9 cellular contexts compared by ENCODE assay signal in the genomic region with DNA sequence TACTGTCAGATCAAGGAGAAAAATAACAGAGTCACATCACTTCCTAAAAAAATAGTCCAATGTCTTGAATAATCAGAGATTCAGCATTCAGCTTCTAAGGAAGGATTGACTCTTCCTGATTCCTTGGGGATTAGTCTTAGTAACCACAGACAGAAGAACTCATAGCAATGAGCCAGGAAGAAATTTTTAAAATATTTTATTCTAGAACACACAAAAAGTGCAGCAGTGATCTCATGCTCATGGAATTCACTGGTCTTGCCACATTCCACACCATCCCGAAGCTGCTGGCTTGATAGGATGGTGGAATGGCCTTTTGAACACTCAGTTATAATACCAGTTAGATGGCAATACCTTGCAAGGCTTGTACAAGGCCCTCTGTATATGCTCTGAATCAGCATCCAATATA. TPM values are rescaled to one million over a fixed set of nuclear protein-coding genes. Genes with fewer than 3 reads are reported as not detected.
DNase-seq lines count a peak whose midpoint lies in the region; ATAC-seq, FAIRE-seq and TF ChIP-seq lines count a peak whose summit lies in the region.
"Had no signal": no experiment of that assay in that cellular context is flagged by ENCODE, and none has a peak within 500 bp of the region (broad histone marks: within the 10 kb centered on the region; RNA-seq: fewer than 3 reads in every experiment).

No MANE protein-coding gene starts in this region.

- POLR2A ChIA-PET in H1 (lab: Charles Lee; ENCODE audit: partially characterized antibody), result no interaction called here

- no peak overlapping the region for H2AFZ ChIP-seq in H1 (ENCODE audit: low read length)

- no peak for TF ChIP-seq EP300 in H1 (IDR thresholded peaks at IDR 0.05; ENCODE audit: borderline replicate concordance in 1 of 2, low read depth in 2 of 2, low read length in 2 of 2)

- no peaks in the 10 kb centered on the region for H3K9me3 ChIP-seq in H1 (ENCODE audit: insufficient read depth in 2 of 2, low read depth in 1 of 2, low read length in 1 of 2)
- peaks cover 7% of the 10 kb centered on the region for H3K9me3 ChIP-seq in mucosa of descending colon

- no peak overlapping the region for H2BK20ac ChIP-seq in H1 (ENCODE audit: low read length)

- no peak overlapping the region for H4K91ac ChIP-seq in H1 (replicated peaks; ENCODE audit: insufficient read length, low read length)

- H3K9ac ChIP-seq in H1 (replicated peaks in 1 of 4; ENCODE audit: extremely low read depth in 1 of 4, low read depth in 3 of 4, low read length in 3 of 4), result no peak overlapping the region

- no peaks in the 10 kb centered on the region for H3K79me1 ChIP-seq in H1 (ENCODE audit: low read depth, low read length)

- TF ChIP-seq CTCF in H1 (IDR thresholded peaks at IDR 0.05; ENCODE audit: control extremely low read depth in 1 of 3, insufficient read depth in 1 of 3, low read depth in 1 of 3, low read length in 3 of 3) (no peak), mucosa of descending colon (IDR thresholded peaks at IDR 0.05) (no peak)

- H3K4ac ChIP-seq in H1 (replicated peaks; ENCODE audit: insufficient read length, low read depth, low read length), result no peak overlapping the region

- no peak overlapping the region for H4K5ac ChIP-seq in H1 (ENCODE audit: insufficient read length, low read depth, low read length)

- H3K27ac ChIP-seq in H1 (ENCODE audit: low read depth, low read length), result no peak overlapping the region
- H3K27ac ChIP-seq: cardiac muscle cell had no signal

- H3K27me3 ChIP-seq in H1 (replicated peaks in 1 of 4; ENCODE audit: control insufficient read depth in 3 of 4, extremely low read depth in 1 of 4, insufficient read depth in 3 of 4, low read length in 3 of 4), result no peaks in the 10 kb centered on the region
- H3K27me3 ChIP-seq: cardiac muscle cell had no signal

- H3K4me2 ChIP-seq in H1 (ENCODE audit: insufficient read depth in 1 of 2, low read depth in 2 of 2, low read length in 2 of 2), result no peak overlapping the region

- no peak overlapping the region for H3K18ac ChIP-seq in H1 (ENCODE audit: extremely low read depth, low read length)

- FAIRE-seq in H1 (lab: Jason Lieb, UNC), result no peak
- FAIRE-seq in GM12892 (lab: Jason Lieb, UNC), result no peak

- no peak overlapping the region; the same call in 1 of the 2 replicates for H2BK12ac ChIP-seq in H1 (ENCODE audit: low read depth, low read length)

- H3K4me1 ChIP-seq in H1 (replicated peaks in 1 of 4; ENCODE audit: control insufficient read depth in 3 of 4, insufficient read depth in 4 of 4, low read length in 3 of 4), result peaks cover 0 to 6% (median 0%) of the 10 kb centered on the region in 4 experiments; a peak in 2 of 7 replicates
- H3K4me1 ChIP-seq in mucosa of descending colon (ENCODE audit: low read depth), result no peaks in the 10 kb centered on the region

- CTCF ChIA-PET in H1 (lab: Charles Lee; ENCODE audit: partially characterized antibody), result no interaction called here

- H3K79me2 ChIP-seq in H1 (ENCODE audit: control insufficient read depth in 1 of 2, insufficient read depth in 2 of 2, low read length in 2 of 2), result no peaks in the 10 kb centered on the region

- H3K36me3 ChIP-seq in H1 (ENCODE audit: control insufficient read depth in 2 of 4, insufficient read depth in 4 of 4, low read length in 3 of 4), result no peaks in the 10 kb centered on the region
- H3K36me3 ChIP-seq in mucosa of descending colon (ENCODE audit: low read depth), result no peaks in the 10 kb centered on the region
- H3K36me3 ChIP-seq: cardiac muscle cell had no signal

- no peak overlapping the region for H2BK120ac ChIP-seq in H1 (replicated peaks; ENCODE audit: low read depth, low read length)

- H3K14ac ChIP-seq in H1 (ENCODE audit: insufficient read length), result no peak overlapping the region

- H3K23ac ChIP-seq in H1 (ENCODE audit: insufficient read length), result no peak overlapping the region

- WGBS in H1 (ENCODE audit: extremely low coverage in 1 of 2, insufficient coverage in 1 of 2, insufficient read length in 1 of 2, insufficient replicate concordance in 2 of 2, low coverage in 1 of 2, low lambda C conversion rate in 2 of 2, missing lambda C conversion rate in 1 of 2), 2 experiments, result 70% methylated on average over 1 of the region's 1 CpG; no CpG with 5 or more reads in 1 of the 2 experiments

- no peak for TF ChIP-seq RAD21 in H1 (IDR thresholded peaks at IDR 0.05 in 1 of 2, conservative IDR thresholded peaks at IDR 0.05 in 1 of 2; ENCODE audit: low read depth in 2 of 2, low read length in 2 of 2)

- TF ChIP-seq POLR2A in H1 (IDR thresholded peaks at IDR 0.05; ENCODE audit: control extremely low read depth in 1 of 2, low read depth in 2 of 2, low read length in 2 of 2), result no peak
- TF ChIP-seq POLR2A in GM12892 (IDR thresholded peaks at IDR 0.05; ENCODE audit: low read depth, low read length), result no peak

- no peak overlapping the region for H3K56ac ChIP-seq in H1 (replicated peaks; ENCODE audit: insufficient read length, low read depth, low read length)

- no peak overlapping the region for H2BK5ac ChIP-seq in H1 (ENCODE audit: low read depth, low read length)

- H3K4me3 ChIP-seq in H1 (ENCODE audit: extremely low read depth in 1 of 4, insufficient read depth in 2 of 4, low read depth in 3 of 4, low read length in 4 of 4) (no peak overlapping the region), mucosa of descending colon (no peak overlapping the region)
- H3K4me3 ChIP-seq: cardiac muscle cell had no signal

- DNase-seq in AG08396 (ENCODE audit: low spot score), result peak; percentile 66
- peak; percentile 60 for DNase-seq in LoVo (ENCODE audit: low spot score)
- DNase-seq in H1 (ENCODE audit: low read depth in 1 of 2, low spot score in 2 of 2), result peak in 1 of 2 experiments; percentile 21
- DNase-seq in mucosa of descending colon, result no peak
- DNase-seq in left lobe of liver (ENCODE audit: low spot score), result no peak
- no peak for DNase-seq in activated CD8-positive, alpha-beta memory T cell treated with anti-CD3 and anti-CD28 coated beads for 24 hours
- no peak for DNase-seq in GM12892 (ENCODE audit: insufficient read length)
- no peak for DNase-seq in hippocampal formation (lab: John Stamatoyannopoulos, UW)

- ATAC-seq in mucosa of descending colon (peak; percentile 21), left lobe of liver (no peak)

- no peaks in the 10 kb centered on the region for H3K23me2 ChIP-seq in H1 (ENCODE audit: low read depth, low read length)

- no peak overlapping the region for H2BK15ac ChIP-seq in H1 (ENCODE audit: low read length)

- intact Hi-C loops in mucosa of descending colon (cut with DNase I, micrococcal nuclease), result no loop called here

- no peak overlapping the region for H4K8ac ChIP-seq in H1 (ENCODE audit: extremely low read depth, insufficient read depth, low read length)

- no peak overlapping the region for H2AK5ac ChIP-seq in H1 (ENCODE audit: low read depth, low read length)

- H4K20me1 ChIP-seq in H1 (replicated peaks in 1 of 2; ENCODE audit: control insufficient read depth in 1 of 2, insufficient read depth in 2 of 2, low read length in 2 of 2), result no peaks in the 10 kb centered on the region

TF ChIP-seq in H1, 55 proteins besides CTCF, POLR2A, EP300 and RAD21:
- TF ChIP-seq JUND (IDR thresholded peaks at IDR 0.05; ENCODE audit: low read length) (peak; percentile 87), CREB1 (IDR thresholded peaks at IDR 0.05) (no peak), KDM5A (IDR thresholded peaks at IDR 0.05; ENCODE audit: low read length) (no peak), TEAD4 (IDR thresholded peaks at IDR 0.05; ENCODE audit: low read depth, low read length) (peak; percentile 72; the same call in 1 of the 2 replicates), JUN (IDR thresholded peaks at IDR 0.05; ENCODE audit: low read depth, low read length) (peak; percentile 72), RFX5 (IDR thresholded peaks at IDR 0.05; ENCODE audit: borderline replicate concordance, low read depth, low read length) (no peak), GABPA (IDR thresholded peaks at IDR 0.05; ENCODE audit: borderline replicate concordance, insufficient read depth, low read length) (no peak), SRF (IDR thresholded peaks at IDR 0.05; ENCODE audit: low read depth, low read length) (no peak)

RNA-seq across cellular contexts. Expression of a gene that starts 43.0 kb away (rescaled TPM):
- total RNA-seq in H1 (2021; fragmentation: NEBNext Ultra II Directional; extraction: Animal tissue kit (Norgen Biotek cat#: 25700)), result 0.32 TPM in 1 of 2 replicates, not detected in the other
- 0.08 TPM in 1 of 2 replicates, not detected in the other for polyA plus RNA-seq in H1 (2011; rRNA removed)
- polyA plus RNA-seq in H1 (2011; cell fraction: cytosol; rRNA removed), result 0.06 TPM
- 0.03 TPM for polyA plus RNA-seq in H1 (2011; cell fraction: nucleus; rRNA removed)
- 0.15 to 0.28 TPM in 2 of 4 replicates, not detected in the others for polyA plus RNA-seq in H1 (2012, experiment 1 of 2)
- polyA plus RNA-seq in H1 (2012, experiment 2 of 2), result 0.07 TPM
- polyA plus RNA-seq in H1 (2013, experiment 1 of 2), result 0.16 TPM
- 0.13 TPM for polyA plus RNA-seq in H1 (2013, experiment 2 of 2)
- not detected in 2 replicates for polyA minus RNA-seq in H1 (2011; rRNA and poly(A)+ RNA removed)
- polyA minus RNA-seq in H1 (2011; cell fraction: cytosol; rRNA and poly(A)+ RNA removed), result not detected
- not detected for polyA minus RNA-seq in H1 (2011; cell fraction: nucleus; rRNA and poly(A)+ RNA removed)
- total RNA-seq in mucosa of descending colon (10 to 100 TPM; 13.5 to 70.8 (median 47.0) TPM), left lobe of liver (2.6 TPM)
- 0.34 TPM for polyA plus RNA-seq in GM12892 (2012; ENCODE audit: missing spikeins)

Comparison
In these comparisons a context has a peak if more than half of its experiments do, and no peak if none do; other contexts are left out.
1. DNase-seq: peak in AG08396 (single experiment) and LoVo (single experiment); none in mucosa of descending colon (0 of 3), left lobe of liver (single experiment), activated CD8-positive, alpha-beta memory T cell treated with anti-CD3 and anti-CD28 coated beads for 24 hours (single experiment), GM12892 (single experiment) and hippocampal formation (0 of 2).